In the genomic region with DNA sequence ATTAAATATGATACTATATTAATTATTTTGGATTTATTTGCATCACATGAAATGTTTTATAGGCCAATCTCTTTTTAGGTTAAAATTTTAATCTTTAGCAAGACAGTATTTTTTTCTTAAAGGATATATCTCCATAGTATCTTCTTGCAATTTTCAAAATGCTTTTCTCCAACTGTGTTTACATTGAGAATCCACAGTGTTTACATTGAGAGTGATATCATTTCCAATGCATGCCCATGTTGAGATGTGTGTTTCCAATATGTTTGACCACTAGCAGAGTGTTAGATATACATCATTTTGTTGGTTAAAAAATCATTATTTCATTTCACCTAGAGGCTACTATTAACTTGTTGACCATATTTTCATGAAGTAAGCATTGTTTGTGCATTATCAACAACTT, we compare ENCODE assay signal across 18 cellular contexts.
"Had no signal": no experiment of that assay in that cellular context is flagged by ENCODE, and none has a peak within 500 bp of the region (broad histone marks: within the 10 kb centered on the region; RNA-seq: fewer than 3 reads in every experiment).

No MANE protein-coding gene starts in this region.

- H3K9me3 ChIP-seq: colonic mucosa, esophagus squamous epithelium, heart right ventricle, psoas muscle, testis, transverse colon had no signal

- H3K27ac ChIP-seq: colonic mucosa, esophagus squamous epithelium, heart right ventricle, psoas muscle, testis, transverse colon had no signal

- H3K4me1 ChIP-seq: colonic mucosa, esophagus squamous epithelium, heart right ventricle, psoas muscle, testis, transverse colon had no signal

- DNase-seq: colonic mucosa; dermis blood vessel endothelial cell; esophagus squamous epithelium; heart right ventricle; hypothalamus; islet precursor cell; midbrain; psoas muscle; retina; stimulated activated CD4-positive, alpha-beta T cell treated with anti-CD3 and anti-CD28 coated beads, Interleukin-2, amount 100 ng/mL, for 24 hours; stimulated activated CD4-positive, alpha-beta T cell treated with anti-CD3 and anti-CD28 coated beads, Interleukin-4, amount 100 ng/mL, for 4 hours; stimulated activated naive B cell treated with anti-CD40 and anti-IgM and Interleukin-4, amounts not matched to agents 10 μg/mL and 1 μg/mL and 100 μg/mL, for 72 hours; stimulated activated naive CD8-positive, alpha-beta T cell treated with anti-CD3 and anti-CD28 coated beads, Interleukin-15, amount 100 ng/mL, for 72 hours; testis; transverse colon had no signal

- H3K4me3 ChIP-seq: colonic mucosa, esophagus squamous epithelium, heart right ventricle, psoas muscle, testis, transverse colon had no signal

- H3K36me3 ChIP-seq: colonic mucosa, esophagus squamous epithelium, transverse colon had no signal

- H3K27me3 ChIP-seq: colonic mucosa, esophagus squamous epithelium, heart right ventricle, testis, transverse colon had no signal

- ATAC-seq: heart right ventricle; left lobe of liver; natural killer cell treated with Interleukin-12 subunit alpha and Interleukin-12 subunit beta and Interleukin-15 and Interleukin-18, amount 100 ng/mL, for 72 hours; psoas muscle; sciatic nerve; stimulated activated naive B cell treated with anti-CD40 and anti-IgM and Interleukin-4, amounts not matched to agents 10 μg/mL and 1 μg/mL and 100 μg/mL, for 72 hours; stimulated activated naive CD8-positive, alpha-beta T cell treated with anti-CD3 and anti-CD28 coated beads, Interleukin-15, amount 100 ng/mL, for 72 hours had no signal
